Comparison of ENCODE assay signal across 13 cellular contexts in the genomic region with DNA sequence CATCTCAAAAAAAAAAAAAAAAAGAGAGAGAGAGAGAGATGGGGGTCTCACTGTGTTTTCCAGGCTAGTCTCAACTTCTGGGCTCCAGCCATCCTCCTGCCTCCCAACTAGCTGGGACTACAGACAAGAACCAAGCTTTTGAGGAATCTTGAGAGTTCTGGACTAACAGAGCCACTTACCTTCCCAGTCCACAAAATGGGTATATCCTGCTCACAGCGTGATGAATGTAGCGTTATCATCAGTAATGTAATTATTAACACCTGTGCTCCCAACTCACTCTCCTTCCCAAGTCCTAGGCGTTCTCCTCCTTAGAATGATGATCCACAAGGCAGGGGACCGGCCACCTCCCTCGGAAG. TPM values are rescaled to one million over a fixed set of nuclear protein-coding genes. Genes with fewer than 3 reads are reported as not detected.
A peak's percentile ranks its signal among the peaks of the same experiment; 100 is the strongest.
DNase-seq lines count a peak whose midpoint lies in the region; ATAC-seq, FAIRE-seq and TF ChIP-seq lines count a peak whose summit lies in the region.
"Had no signal": no experiment of that assay in that cellular context is flagged by ENCODE, and none has a peak within 500 bp of the region (broad histone marks: within the 10 kb centered on the region; RNA-seq: fewer than 3 reads in every experiment).

No MANE protein-coding gene starts in this region.

- no peak for FAIRE-seq in endothelial cell of umbilical vein (lab: Jason Lieb, UNC)
- no peak for FAIRE-seq in HTR-8/SVneo (lab: Jason Lieb, UNC)

- H3K27ac ChIP-seq in OCI-LY1 (ENCODE audit: low read depth, low read length, poor library complexity, severe bottlenecking) = no peak overlapping the region
- H3K27ac ChIP-seq in endothelial cell of umbilical vein (ENCODE audit: insufficient read depth, low read depth, low read length) = no peak overlapping the region
- no peak overlapping the region for H3K27ac ChIP-seq in rectal smooth muscle tissue (ENCODE audit: low read depth, low read length)
- H3K27ac ChIP-seq in gastroesophageal sphincter = no peak overlapping the region
- H3K27ac ChIP-seq: Peyer's patch had no signal

- H3K9me1 ChIP-seq in endothelial cell of umbilical vein (replicated peaks; ENCODE audit: control insufficient read depth, extremely low read depth, insufficient read depth, low read length) = no peaks in the 10 kb centered on the region

- H3K9me3 ChIP-seq in OCI-LY1 (ENCODE audit: low read length) (no peaks in the 10 kb centered on the region), endothelial cell of umbilical vein (replicated peaks; ENCODE audit: control insufficient read depth, insufficient read depth, low read length) (no peaks in the 10 kb centered on the region), gastroesophageal sphincter (no peaks in the 10 kb centered on the region)
- H3K9me3 ChIP-seq: Peyer's patch had no signal

- no TSS peak for BruUV-seq in endothelial cell of umbilical vein (replicated peaks; lab: Mats Ljungman, UMichigan)

- H3K9me3 Mint-ChIP-seq in activated CD4-positive, alpha-beta T cell treated with anti-CD3 and anti-CD28 coated beads for 36 hours (ENCODE audit: low read depth) = no peaks in the 10 kb centered on the region

- no peak for TF ChIP-seq EP300 in gastroesophageal sphincter (IDR thresholded peaks at IDR 0.05)

- no peaks in the 10 kb centered on the region for H4K20me1 ChIP-seq in OCI-LY1 (ENCODE audit: insufficient read depth, low read length)
- no peaks in the 10 kb centered on the region for H4K20me1 ChIP-seq in endothelial cell of umbilical vein (replicated peaks; ENCODE audit: control insufficient read depth, extremely low read depth, insufficient read depth, low read length)

- CTCF ChIA-PET in activated CD4-positive, alpha-beta T cell treated with anti-CD3 and anti-CD28 coated beads for 36 hours (lab: Charles Lee) = interaction anchor here (1.3 to 2.7 kb wide), 6 partner anchors 10 to 239 kb away, joined by 3 to 13 read pairs (median 4); partner anchors contain the start of gene MISP3
- CTCF ChIA-PET in endothelial cell of umbilical vein (lab: Charles Lee) = interaction anchor here (0.7 to 2.0 kb wide), 9 partner anchors 10 to 397 kb away, joined by 3 to 7 read pairs (median 4); partner anchors contain the start of gene MISP3

- H3K27me3 ChIP-seq in OCI-LY1 (ENCODE audit: insufficient read depth, low read length) (peaks cover 11% of the 10 kb centered on the region; the same call in 1 of the 2 replicates), endothelial cell of umbilical vein (ENCODE audit: control insufficient read depth in 2 of 2, insufficient read depth in 2 of 2, low read length in 2 of 2) (no peaks in the 10 kb centered on the region), rectal smooth muscle tissue (ENCODE audit: control insufficient read depth, insufficient read depth, low read length) (no peaks in the 10 kb centered on the region), gastroesophageal sphincter (peaks cover 16% of the 10 kb centered on the region)
- H3K27me3 ChIP-seq: Peyer's patch had no signal

- H3K27me3 Mint-ChIP-seq in activated CD4-positive, alpha-beta T cell treated with anti-CD3 and anti-CD28 coated beads for 36 hours = peaks cover 15% of the 10 kb centered on the region

- H3K4me3 ChIP-seq in OCI-LY1 (ENCODE audit: low read depth, low read length, poor library complexity, severe bottlenecking) = peak overlapping the region; percentile 53
- H3K4me3 ChIP-seq in endothelial cell of umbilical vein (replicated peaks in 1 of 3; ENCODE audit: insufficient read depth in 1 of 3, low read depth in 1 of 3, low read length in 3 of 3) = peak overlapping the region in 1 of 3 experiments; percentile 13
- H3K4me3 ChIP-seq in rectal smooth muscle tissue (ENCODE audit: low read length) = peak overlapping the region; percentile 32
- peak overlapping the region in 1 of 2 donors; percentile 48 for H3K4me3 ChIP-seq in gastroesophageal sphincter

- dilution Hi-C loops in endothelial cell of umbilical vein (cut with MboI; ENCODE audit: extremely low pct_ligation_motif_present, low sequenced_read_pairs) = no loop called here

- no peaks in the 10 kb centered on the region for H3K36me3 Mint-ChIP-seq in activated CD4-positive, alpha-beta T cell treated with anti-CD3 and anti-CD28 coated beads for 36 hours (ENCODE audit: low read depth)

- H3K9ac ChIP-seq in OCI-LY1 (ENCODE audit: low read length) (no peak overlapping the region; the same call in 1 of the 2 replicates), endothelial cell of umbilical vein (replicated peaks; ENCODE audit: extremely low read depth, insufficient read depth, low read length) (no peak overlapping the region), rectal smooth muscle tissue (ENCODE audit: low read length) (no peak overlapping the region)

- POLR2A ChIA-PET in activated CD4-positive, alpha-beta T cell treated with anti-CD3 and anti-CD28 coated beads for 36 hours (lab: Charles Lee) = interaction anchor here (0.7 kb wide), 1 partner anchor 10 kb away, joined by 3 read pairs; no protein-coding TSS in a partner anchor
- POLR2A ChIA-PET in endothelial cell of umbilical vein (lab: Charles Lee) = interaction anchor here (0.6 to 1.2 kb wide), 2 partner anchors 10 to 14 kb away, joined by 3 to 5 read pairs; no protein-coding TSS in a partner anchor

- WGBS in gastroesophageal sphincter (ENCODE audit: low coverage in 1 of 2), 2 donors = 60 to 62% methylated on average over 1 to 2 of the region's 5 CpGs

- TF ChIP-seq CTCF in OCI-LY1 (IDR thresholded peaks at IDR 0.05; ENCODE audit: low read length) = no peak
- no peak for TF ChIP-seq CTCF in endothelial cell of umbilical vein (IDR thresholded peaks at IDR 0.05; ENCODE audit: extremely low read depth in 1 of 2, insufficient read depth in 1 of 2, low read depth in 1 of 2, low read length in 2 of 2)
- TF ChIP-seq CTCF in gastroesophageal sphincter (IDR thresholded peaks at IDR 0.05) = no peak

- H2AFZ ChIP-seq in OCI-LY1 (ENCODE audit: low read length) (no peak overlapping the region), endothelial cell of umbilical vein (ENCODE audit: low read depth, low read length) (peak overlapping the region; percentile 86)

- H3K4me2 ChIP-seq in OCI-LY1 (ENCODE audit: low read length) (peak overlapping the region; percentile 64), endothelial cell of umbilical vein (ENCODE audit: insufficient read depth, low read length) (no peak overlapping the region)

- peaks cover 3% of the 10 kb centered on the region for H3K4me1 Mint-ChIP-seq in activated CD4-positive, alpha-beta T cell treated with anti-CD3 and anti-CD28 coated beads for 36 hours

- H3K79me2 ChIP-seq in OCI-LY1 (ENCODE audit: insufficient read depth, low read length) = no peaks in the 10 kb centered on the region
- H3K79me2 ChIP-seq in endothelial cell of umbilical vein (ENCODE audit: control insufficient read depth, insufficient read depth, low read length) = no peaks in the 10 kb centered on the region

- no peak overlapping the region for H3K27ac Mint-ChIP-seq in activated CD4-positive, alpha-beta T cell treated with anti-CD3 and anti-CD28 coated beads for 36 hours

- H3K9me2 ChIP-seq in OCI-LY1 (ENCODE audit: low read depth, low read length) = no peaks in the 10 kb centered on the region

- H3F3A ChIP-seq in OCI-LY1 (ENCODE audit: insufficient read depth, low read length) = no peaks in the 10 kb centered on the region

- TF ChIP-seq POLR2A in endothelial cell of umbilical vein (IDR thresholded peaks at IDR 0.05; ENCODE audit: low read depth, low read length) (no peak), gastroesophageal sphincter (IDR thresholded peaks at IDR 0.05) (no peak)

- no peak for ATAC-seq in activated CD4-positive, alpha-beta T cell treated with anti-CD3 and anti-CD28 coated beads for 36 hours
- no peak for ATAC-seq in gastroesophageal sphincter

- no peak for DNase-seq in activated CD4-positive, alpha-beta T cell treated with anti-CD3 and anti-CD28 coated beads for 36 hours
- no peak for DNase-seq in activated CD4-positive, alpha-beta T cell treated with anti-CD3 and anti-CD28 coated beads, Interleukin-2, amount 50 U/mL, for 48 hours
- no peak for DNase-seq in endothelial cell of umbilical vein (ENCODE audit: low read depth, low spot score)
- DNase-seq in HTR-8/SVneo (ENCODE audit: insufficient read length, low spot score) = no peak
- no peak for DNase-seq in AML-193 (lab: John Stamatoyannopoulos, UW)
- DNase-seq: activated CD4-positive, CD25-positive, alpha-beta regulatory T cell; foreskin melanocyte; stimulated activated CD4-positive, alpha-beta T cell treated with anti-CD3 and anti-CD28 coated beads, Interleukin-2, amount 100 ng/mL, for 48 hours had no signal

- intact Hi-C loops in activated CD4-positive, alpha-beta T cell treated with anti-CD3 and anti-CD28 coated beads for 36 hours (cut with DNase I, micrococcal nuclease) = no loop called here
- intact Hi-C loops in endothelial cell of umbilical vein (cut with micrococcal nuclease) = no loop called here

- H3K36me3 ChIP-seq in OCI-LY1 (ENCODE audit: insufficient read depth, low read length) = no peaks in the 10 kb centered on the region
- no peaks in the 10 kb centered on the region for H3K36me3 ChIP-seq in endothelial cell of umbilical vein (ENCODE audit: control insufficient read depth in 2 of 2, extremely low read depth in 1 of 2, insufficient read depth in 2 of 2, low read length in 2 of 2)
- no peaks in the 10 kb centered on the region for H3K36me3 ChIP-seq in rectal smooth muscle tissue (ENCODE audit: control insufficient read depth, insufficient read depth, low read length)
- H3K36me3 ChIP-seq in gastroesophageal sphincter = no peaks in the 10 kb centered on the region
- H3K36me3 ChIP-seq: Peyer's patch had no signal

- H3K4me1 ChIP-seq in OCI-LY1 (ENCODE audit: insufficient read depth, low read length, severe bottlenecking) = no peaks in the 10 kb centered on the region
- no peaks in the 10 kb centered on the region for H3K4me1 ChIP-seq in endothelial cell of umbilical vein (ENCODE audit: control insufficient read depth, extremely low read depth, insufficient read depth, low read length)
- no peaks in the 10 kb centered on the region for H3K4me1 ChIP-seq in rectal smooth muscle tissue (ENCODE audit: control insufficient read depth, insufficient read depth, low read length)
- H3K4me1 ChIP-seq in gastroesophageal sphincter = peaks cover 0 to 12% (median 4%) of the 10 kb centered on the region in 3 donors

- H3K4me3 Mint-ChIP-seq in activated CD4-positive, alpha-beta T cell treated with anti-CD3 and anti-CD28 coated beads for 36 hours = peak overlapping the region; percentile 46

RNA-seq across cellular contexts. Expression of gene NANOS3, which starts 4.6 kb away (rescaled TPM):
- 1 to 10 TPM; 1.2 to 1.6 TPM for total RNA-seq in activated CD4-positive, alpha-beta T cell treated with anti-CD3 and anti-CD28 coated beads for 36 hours
- 3.4 and 4.4 TPM in 2 replicates for total RNA-seq in endothelial cell of umbilical vein
- polyA plus RNA-seq in endothelial cell of umbilical vein = 1.0 and 1.5 TPM in 2 replicates
- 0.38 and 0.93 TPM in 2 replicates for polyA plus RNA-seq in endothelial cell of umbilical vein (2011; cell fraction: cytosol; rRNA removed)
- 0.55 and 1.3 TPM in 2 replicates for polyA plus RNA-seq in endothelial cell of umbilical vein (2011; cell fraction: nucleus; rRNA removed)
- 1.6 and 1.7 TPM in 2 replicates for polyA plus RNA-seq in endothelial cell of umbilical vein (2012)
- 0.72 TPM in 1 of 2 replicates, not detected in the other for polyA minus RNA-seq in endothelial cell of umbilical vein
- not detected for polyA minus RNA-seq in endothelial cell of umbilical vein (2011; cell fraction: cytosol; rRNA and poly(A)+ RNA removed)
- 2.5 TPM in 1 of 2 replicates, not detected in the other for polyA minus RNA-seq in endothelial cell of umbilical vein (2011; cell fraction: nucleus; rRNA and poly(A)+ RNA removed)
- 1 to 10 TPM in 2 of 4 donors, not detected in 2; 1.1 to 5.0 TPM for total RNA-seq in gastroesophageal sphincter
- total RNA-seq: Peyer's patch, ureter had no signal

RNA-seq across cellular contexts. Expression of gene BRME1, which starts 33.6 kb away (rescaled TPM):
- 1 to 10 TPM; 5.3 to 5.5 TPM for total RNA-seq in activated CD4-positive, alpha-beta T cell treated with anti-CD3 and anti-CD28 coated beads for 36 hours
- 1.5 and 2.5 TPM in 2 replicates for total RNA-seq in endothelial cell of umbilical vein
- polyA plus RNA-seq in endothelial cell of umbilical vein = 0.69 and 0.86 TPM in 2 replicates
- 0.39 and 0.76 TPM in 2 replicates for polyA plus RNA-seq in endothelial cell of umbilical vein (2011; cell fraction: cytosol; rRNA removed)
- 2.4 and 2.9 TPM in 2 replicates for polyA plus RNA-seq in endothelial cell of umbilical vein (2011; cell fraction: nucleus; rRNA removed)
- 0.50 and 1.1 TPM in 2 replicates for polyA plus RNA-seq in endothelial cell of umbilical vein (2012)
- 0.56 and 0.66 TPM in 2 replicates for polyA minus RNA-seq in endothelial cell of umbilical vein
- polyA minus RNA-seq in endothelial cell of umbilical vein (2011; cell fraction: cytosol; rRNA and poly(A)+ RNA removed) = 5.5 TPM
- polyA minus RNA-seq in endothelial cell of umbilical vein (2011; cell fraction: nucleus; rRNA and poly(A)+ RNA removed) = 0.82 and 1.2 TPM in 2 replicates
- total RNA-seq in gastroesophageal sphincter = 1 to 10 TPM in 3 of 4 donors, not detected in 1; 1.9 to 2.4 (median 2.2) TPM

RNA-seq across cellular contexts. Expression of gene CC2D1A, which starts 33.7 kb away (rescaled TPM):
- total RNA-seq in activated CD4-positive, alpha-beta T cell treated with anti-CD3 and anti-CD28 coated beads for 36 hours = 10 to 100 TPM; 30.2 to 34.3 TPM
- total RNA-seq in endothelial cell of umbilical vein (29.8 and 33.7 TPM in 2 replicates), gastroesophageal sphincter (10 to 100 TPM; 15.6 to 36.8 (median 22.4) TPM)
- polyA plus RNA-seq in endothelial cell of umbilical vein = 13.6 and 14.9 TPM in 2 replicates
- 8.8 and 11.9 TPM in 2 replicates for polyA plus RNA-seq in endothelial cell of umbilical vein (2011; cell fraction: cytosol; rRNA removed)
- polyA plus RNA-seq in endothelial cell of umbilical vein (2011; cell fraction: nucleus; rRNA removed) = 52.8 and 58.8 TPM in 2 replicates
- polyA plus RNA-seq in endothelial cell of umbilical vein (2012) = 18.0 and 20.7 TPM in 2 replicates
- 7.1 and 12.5 TPM in 2 replicates for polyA minus RNA-seq in endothelial cell of umbilical vein
- polyA minus RNA-seq in endothelial cell of umbilical vein (2011; cell fraction: cytosol; rRNA and poly(A)+ RNA removed) = 12.3 TPM
- 12.0 and 18.0 TPM in 2 replicates for polyA minus RNA-seq in endothelial cell of umbilical vein (2011; cell fraction: nucleus; rRNA and poly(A)+ RNA removed)
